1 cellular context compared by ENCODE assay signal in genomic region chr21:31874817-31875216, GRCh38.
TF ChIP-seq lines count a peak whose summit lies in the region.

No MANE protein-coding gene starts in this region.

TF ChIP-seq in K562, 482 proteins besides CTCF, POLR2A, EP300 and RAD21 (continued from another document):
- TF ChIP-seq GTF2F1 (IDR thresholded peaks at IDR 0.05; ENCODE audit: low read depth, low read length) (no peak), CHD2 (IDR thresholded peaks at IDR 0.05; ENCODE audit: low read depth, low read length) (no peak), CREM (IDR thresholded peaks at IDR 0.05; ENCODE audit: low read depth) (no peak), ZZZ3 (IDR thresholded peaks at IDR 0.05) (no peak), ZBTB11 (CRISPR knock-in tag; IDR thresholded peaks at IDR 0.05) (no peak), MITF (IDR thresholded peaks at IDR 0.05) (no peak), CCAR2 (IDR thresholded peaks at IDR 0.05; ENCODE audit: low read depth, low read length) (no peak), ZNF778 (CRISPR knock-in tag; IDR thresholded peaks at IDR 0.05) (no peak), CTCFL (IDR thresholded peaks at IDR 0.05; ENCODE audit: borderline replicate concordance, insufficient read depth, low read depth, low read length, poor library complexity, severe bottlenecking) (no peak), BDP1 (IDR thresholded peaks at IDR 0.05; ENCODE audit: insufficient read depth, insufficient read length) (no peak), ETS2 (tag; IDR thresholded peaks at IDR 0.05; ENCODE audit: borderline replicate concordance, poor library complexity, severe bottlenecking) (no peak), HSF4 (CRISPR knock-in tag; IDR thresholded peaks at IDR 0.05; ENCODE audit: borderline replicate concordance) (no peak), ZSCAN29 (IDR thresholded peaks at IDR 0.05) (no peak), USF1 (CRISPR knock-in tag; IDR thresholded peaks at IDR 0.05) (no peak), ARID4B (CRISPR knock-in tag; IDR thresholded peaks at IDR 0.05) (no peak), ARID1B (IDR thresholded peaks at IDR 0.05) (no peak)
